ENCODE assay signal across 11 cellular contexts in the genomic region with DNA sequence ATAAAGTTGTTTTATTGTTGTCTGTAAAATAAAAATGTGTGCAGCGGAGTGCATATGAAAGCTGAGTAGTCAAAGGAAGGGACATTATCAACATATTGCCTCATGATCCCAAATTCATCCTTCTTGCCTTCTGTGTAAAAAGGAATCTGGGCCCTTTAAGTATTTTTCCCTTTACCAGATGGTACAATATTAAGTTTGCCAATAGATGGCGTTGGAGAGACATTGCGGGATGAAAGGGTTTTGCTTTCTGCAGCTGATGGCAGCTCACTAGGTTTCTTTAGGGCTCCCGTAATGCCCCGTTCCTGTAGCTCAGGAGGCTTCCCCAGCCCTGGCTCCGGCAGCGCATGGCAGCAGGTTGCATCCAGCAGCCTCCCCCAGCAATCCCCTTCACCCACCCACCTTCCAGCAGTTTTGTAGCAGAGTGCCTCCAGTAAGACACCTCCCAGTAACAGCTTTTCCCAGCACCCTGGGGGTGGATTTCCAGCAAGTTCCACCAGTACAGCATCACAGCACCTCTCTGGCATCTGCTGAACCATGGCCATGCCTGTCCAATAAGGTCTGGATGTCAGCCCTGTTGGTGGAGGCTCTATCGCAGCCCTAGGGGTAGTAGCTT.
DNase-seq lines count a peak whose midpoint lies in the region; ATAC-seq, FAIRE-seq and TF ChIP-seq lines count a peak whose summit lies in the region.
"Had no signal": no experiment of that assay in that cellular context is flagged by ENCODE, and none has a peak within 500 bp of the region (broad histone marks: within the 10 kb centered on the region; RNA-seq: fewer than 3 reads in every experiment).

No MANE protein-coding gene starts in this region.

- H3K4me1 ChIP-seq in RWPE2 (ENCODE audit: insufficient read depth, poor library complexity, severe bottlenecking), result no peaks in the 10 kb centered on the region
- H3K4me1 ChIP-seq: sigmoid colon had no signal

- H3K4me3 ChIP-seq in RWPE2 (ENCODE audit: severe bottlenecking) (no peak overlapping the region), fibroblast of villous mesenchyme (ENCODE audit: low read depth, low read length) (no peak overlapping the region)
- H3K4me3 ChIP-seq: sigmoid colon had no signal

- H3K9me3 ChIP-seq in RWPE2 (ENCODE audit: severe bottlenecking), result no peaks in the 10 kb centered on the region

- ATAC-seq in RWPE2 (ENCODE audit: low read depth) (no peak), GM18867 (IDR thresholded peaks at IDR 0.05; ENCODE audit: unreplicated experiment) (no peak), natural killer cell (no peak)

- peaks cover 2% of the 10 kb centered on the region in 2 donors for H3K9me3 Mint-ChIP-seq in natural killer cell

- CTCF ChIA-PET in HEK293T (lab: Yijun Ruan, JAX) (no interaction called here), GM10248 (lab: Yijun Ruan, JAX) (interaction anchor here (0.7 to 1.6 kb wide), 2 partner anchors 22 to 1105 kb away, joined by 3 read pairs; no protein-coding TSS in a partner anchor)

- no peak for DNase-seq in D721Med (ENCODE audit: insufficient read length, low spot score)
- DNase-seq in HEK293T (ENCODE audit: extremely low spot score), result peak; percentile 39
- DNase-seq in RWPE2 (ENCODE audit: low spot score), result no peak
- DNase-seq in fibroblast of villous mesenchyme (ENCODE audit: low read depth), result no peak
- DNase-seq in natural killer cell, result no peak
- DNase-seq in GM10248 (ENCODE audit: extremely low spot score), result no peak
- no peak for DNase-seq in activated CD4-positive, alpha-beta T cell treated with anti-CD3 and anti-CD28 coated beads for 48 hours
- DNase-seq: activated CD4-positive, CD25-positive, alpha-beta regulatory T cell; NCI-H1417 treated with DMSO at 0.1 percent for 48 hours; sigmoid colon had no signal

- POLR2A ChIA-PET in HEK293T (lab: Yijun Ruan, JAX), result no interaction called here
- POLR2A ChIA-PET in GM10248 (lab: Yijun Ruan, JAX), result no interaction called here

- no peaks in the 10 kb centered on the region for H3K4me1 Mint-ChIP-seq in natural killer cell

- TF ChIP-seq CTCF in D721Med (IDR thresholded peaks at IDR 0.05; ENCODE audit: insufficient read depth, missing control alignments) (peak; percentile 50), RWPE2 (IDR thresholded peaks at IDR 0.05; ENCODE audit: poor library complexity, severe bottlenecking) (peak; percentile 4), fibroblast of villous mesenchyme (IDR thresholded peaks at IDR 0.05; ENCODE audit: insufficient read depth, low read depth, low read length) (peak; percentile 22), natural killer cell (IDR thresholded peaks at IDR 0.05) (no peak), GM10248 (IDR thresholded peaks at IDR 0.05; ENCODE audit: control extremely low read depth, extremely low read depth, low read depth, missing control alignments) (no peak)

- H3K27me3 Mint-ChIP-seq in natural killer cell (ENCODE audit: low read depth in 2 of 2), result peaks cover 15 to 16% of the 10 kb centered on the region in 2 donors

- intact Hi-C loops in natural killer cell (cut with micrococcal nuclease), result no loop called here

- H3K27ac Mint-ChIP-seq in natural killer cell, result no peak overlapping the region

- no peak overlapping the region for H3K27ac ChIP-seq in RWPE2 (ENCODE audit: poor library complexity, severe bottlenecking)
- H3K27ac ChIP-seq: sigmoid colon had no signal

- no peaks in the 10 kb centered on the region for H3K27me3 ChIP-seq in RWPE2 (ENCODE audit: insufficient read depth, poor library complexity, severe bottlenecking)

- no peaks in the 10 kb centered on the region for H3K36me3 ChIP-seq in RWPE2 (ENCODE audit: low read depth)
- H3K36me3 ChIP-seq: sigmoid colon had no signal

- H3K36me3 Mint-ChIP-seq in natural killer cell, result no peaks in the 10 kb centered on the region

- no peak for FAIRE-seq in D721Med (lab: Jason Lieb, UNC)

- H3K4me3 Mint-ChIP-seq in natural killer cell, result no peak overlapping the region

TF ChIP-seq in HEK293T, 16 proteins besides CTCF, POLR2A, EP300 and RAD21:
- TF ChIP-seq PKNOX1 (IDR thresholded peaks at IDR 0.05) (no peak), LEF1 (IDR thresholded peaks at IDR 0.05; ENCODE audit: borderline replicate concordance) (no peak), BHLHE40 (IDR thresholded peaks at IDR 0.05; ENCODE audit: borderline replicate concordance) (no peak), FOXA1 (IDR thresholded peaks at IDR 0.05) (no peak), SP1 (IDR thresholded peaks at IDR 0.05) (no peak), L3MBTL2 (conservative IDR thresholded peaks at IDR 0.05) (no peak), CTBP1 (IDR thresholded peaks at IDR 0.05; ENCODE audit: borderline replicate concordance) (no peak), NFRKB (IDR thresholded peaks at IDR 0.05) (no peak), ZNF384 (IDR thresholded peaks at IDR 0.05) (no peak), FOXK2 (IDR thresholded peaks at IDR 0.05) (no peak), HDGF (IDR thresholded peaks at IDR 0.05; ENCODE audit: borderline replicate concordance) (no peak), TARDBP (IDR thresholded peaks at IDR 0.05) (no peak)

Comparison
In these comparisons a context has a peak if more than half of its experiments do, and no peak if none do; other contexts are left out.
1. CTCF ChIP-seq: peak in D721Med (single experiment), RWPE2 (single experiment) and fibroblast of villous mesenchyme (single experiment); none in natural killer cell (single experiment) and GM10248 (single experiment).